In the genomic region with DNA sequence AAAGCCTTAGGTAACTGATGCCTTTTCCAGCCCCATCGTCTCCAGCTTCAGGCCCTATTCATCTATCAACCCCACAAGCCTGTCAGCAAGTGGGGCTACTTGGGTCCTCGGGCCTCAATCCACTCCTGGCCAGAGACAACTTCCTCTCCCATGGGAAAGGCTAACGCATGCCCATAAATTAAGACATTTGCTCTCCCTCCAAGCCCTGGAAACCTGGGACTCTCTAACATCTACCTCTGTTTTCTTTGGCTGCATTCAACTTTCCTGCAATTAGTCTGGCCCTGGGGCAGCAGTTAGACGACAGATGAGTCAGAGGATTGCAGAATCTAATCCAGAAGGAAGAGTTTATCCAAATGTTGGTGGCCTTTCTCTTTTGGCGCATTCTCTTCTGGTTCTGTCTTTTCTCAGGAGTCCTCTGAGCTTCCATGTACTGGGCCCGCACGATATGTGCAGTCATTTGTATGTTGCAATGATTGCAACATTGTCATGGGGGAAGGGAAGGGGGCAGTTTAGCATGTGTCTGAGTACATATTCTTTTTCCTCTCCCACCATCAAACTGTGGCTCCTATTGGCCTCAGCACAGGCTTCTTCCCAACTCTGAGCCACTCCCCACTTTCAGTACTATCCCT, we compare ENCODE assay signal across 11 cellular contexts. TPM values are rescaled to one million over a fixed set of nuclear protein-coding genes. Genes with fewer than 3 reads are reported as not detected.
DNase-seq lines count a peak whose midpoint lies in the region; TF ChIP-seq lines count a peak whose summit lies in the region.
"Had no signal": no experiment of that assay in that cellular context is flagged by ENCODE, and none has a peak within 500 bp of the region (broad histone marks: within the 10 kb centered on the region; RNA-seq: fewer than 3 reads in every experiment).

No MANE protein-coding gene starts in this region.

- no peak overlapping the region for H3K4ac ChIP-seq in mesendoderm (ENCODE audit: low read depth, low read length)

- H3K56ac ChIP-seq in mesendoderm (ENCODE audit: low read length), result no peak overlapping the region

- H3K9ac ChIP-seq in mesendoderm (ENCODE audit: low read length), result no peak overlapping the region

- no peak overlapping the region for H3K18ac ChIP-seq in mesendoderm (ENCODE audit: low read length)

- no peaks in the 10 kb centered on the region for H3K4me1 ChIP-seq in mesendoderm (ENCODE audit: control insufficient read depth, low read depth, low read length)

- no peak overlapping the region for H3K27ac ChIP-seq in mesendoderm (ENCODE audit: low read depth, low read length)

- DNase-seq in AG20443 (ENCODE audit: low spot score) (peak; percentile 90), NCI-H446 (lab: John Stamatoyannopoulos, UW) (peak; percentile 54 to 84), choroid plexus epithelial cell (ENCODE audit: low read depth) (peak; percentile 86), mesendoderm (peak; percentile 14), ecto neural progenitor cell (ENCODE audit: low spot score) (no peak), NCI-H345 treated with DMSO at 0.1 percent for 48 hours (lab: John Stamatoyannopoulos, UW; ENCODE audit: unreplicated experiment) (no peak)
- no peak for DNase-seq in stimulated activated CD8-positive, alpha-beta memory T cell treated with anti-CD3 and anti-CD28 coated beads, Interleukin-4, amount 100 ng/mL, for 48 hours
- DNase-seq in activated T-cell treated with anti-CD3 and anti-CD28 coated beads, Interleukin-2, amount 50 U/mL, for 48 hours, result no peak
- DNase-seq: activated naive CD8-positive, alpha-beta T cell treated with anti-CD3 and anti-CD28 coated beads, Interleukin-2, amount 10 ng/mL, durations not matched to agents 7 days and 5 days; H9; naive B cell had no signal

- no peaks in the 10 kb centered on the region for H3K27me3 ChIP-seq in mesendoderm (ENCODE audit: insufficient read depth, low read length, poor library complexity)

- H4K8ac ChIP-seq in mesendoderm (ENCODE audit: low read depth, low read length), result no peak overlapping the region

- H3K4me3 ChIP-seq in choroid plexus epithelial cell (ENCODE audit: low read depth, low read length) (no peak overlapping the region), mesendoderm (ENCODE audit: low read length) (no peak overlapping the region)

- H3K36me3 ChIP-seq in mesendoderm (ENCODE audit: control insufficient read depth, insufficient read depth, low read length), result no peaks in the 10 kb centered on the region

- H2AK5ac ChIP-seq in mesendoderm (ENCODE audit: low read length), result no peak overlapping the region

- no peak overlapping the region for H4K5ac ChIP-seq in mesendoderm (ENCODE audit: low read length)

- no peak overlapping the region for H2BK15ac ChIP-seq in mesendoderm (replicated peaks; ENCODE audit: low read depth)

- no peak overlapping the region for H2BK120ac ChIP-seq in mesendoderm (ENCODE audit: low read depth, low read length)

- TF ChIP-seq CTCF in choroid plexus epithelial cell (conservative IDR thresholded peaks at IDR 0.05; ENCODE audit: low read depth, low read length), result no peak

- no CpG with 5 or more reads among the region's 7 CpGs for WGBS in mesendoderm (ENCODE audit: extremely low coverage, insufficient coverage, low lambda C conversion rate)

- no peak overlapping the region for H2BK5ac ChIP-seq in mesendoderm (ENCODE audit: low read length)

- H3K79me1 ChIP-seq in mesendoderm (ENCODE audit: low read length), result no peaks in the 10 kb centered on the region

- no peak overlapping the region for H3K23ac ChIP-seq in mesendoderm (ENCODE audit: low read length)

- no peaks in the 10 kb centered on the region for H3K79me2 ChIP-seq in mesendoderm (ENCODE audit: control insufficient read depth, insufficient read depth, low read length)

- H3K4me2 ChIP-seq in mesendoderm (ENCODE audit: low read length), result no peak overlapping the region

RNA-seq across cellular contexts. Expression of a gene that starts 54.4 kb away (rescaled TPM):
- 8.1 TPM for polyA plus RNA-seq in mesendoderm (2013, experiment 1 of 2)
- 8.5 TPM for polyA plus RNA-seq in mesendoderm (2013, experiment 2 of 2)

Comparison
In these comparisons a context has a peak if more than half of its experiments do, and no peak if none do; other contexts are left out.
1. DNase-seq: peak in AG20443 (single experiment), NCI-H446 (2 of 2), choroid plexus epithelial cell (single experiment) and mesendoderm (single experiment); none in stimulated activated CD8-positive, alpha-beta memory T cell treated with anti-CD3 and anti-CD28 coated beads, Interleukin-4, amount 100 ng/mL, for 48 hours (single experiment), activated T-cell treated with anti-CD3 and anti-CD28 coated beads, Interleukin-2, amount 50 U/mL, for 48 hours (0 of 2), ecto neural progenitor cell (single experiment) and NCI-H345 treated with DMSO at 0.1 percent for 48 hours (single experiment).